Comparison of ENCODE assay signal across 7 cellular contexts in the genomic region with DNA sequence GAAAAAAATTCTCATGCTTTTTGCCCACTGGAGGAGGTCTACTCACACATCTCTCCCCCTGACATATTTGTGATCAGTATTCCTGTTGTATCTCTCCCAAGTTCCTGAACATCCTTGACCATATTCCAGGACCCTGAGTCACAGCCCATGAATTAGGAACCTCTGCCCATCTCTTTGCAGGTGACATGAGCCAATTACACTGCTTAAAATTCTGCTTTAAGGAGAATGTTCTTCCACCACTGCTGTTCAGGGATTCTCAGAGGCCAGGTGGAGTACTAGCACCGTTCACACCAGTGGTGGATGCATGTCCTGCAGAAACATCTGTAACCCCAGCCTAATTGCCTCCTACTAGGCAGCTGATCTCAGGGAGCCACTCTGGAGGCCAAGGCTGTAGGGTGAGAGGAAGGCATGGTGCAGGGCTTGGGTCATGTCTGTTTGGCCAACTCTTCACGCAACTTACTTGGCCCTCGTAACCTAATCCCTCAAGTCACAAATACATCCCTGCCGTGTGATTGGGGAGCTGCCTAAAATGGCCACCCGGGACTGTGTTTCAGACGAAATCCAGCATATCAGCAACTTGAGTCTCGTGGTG.
"Had no signal": no experiment of that assay in that cellular context is flagged by ENCODE, and none has a peak within 500 bp of the region (broad histone marks: within the 10 kb centered on the region; RNA-seq: fewer than 3 reads in every experiment).

No MANE protein-coding gene starts in this region.

- H2AFZ ChIP-seq: GM23248 had no signal

- H3K4me1 ChIP-seq: HAP-1 had no signal

- DNase-seq: GM23248, GOT3, H7, HFFc6, IMR-90 had no signal

- H3K9me3 Mint-ChIP-seq: HFFc6 had no signal

- H3K9me3 ChIP-seq: HAP-1 had no signal

- H3K27ac ChIP-seq: GM23248 had no signal

- H3K36me3 ChIP-seq: HAP-1 had no signal

- ATAC-seq: HCT116 had no signal

- H3K9ac ChIP-seq: GM23248 had no signal

- H3K4me3 ChIP-seq: GM23248, HAP-1 had no signal

- H3K27ac Mint-ChIP-seq: HFFc6 had no signal

- H3K4me3 Mint-ChIP-seq: HFFc6 had no signal
